ENCODE assay signal across 15 cellular contexts in genomic region chr7:84393776-84394175, GRCh38.
"Had no signal": no experiment of that assay in that cellular context is flagged by ENCODE, and none has a peak within 500 bp of the region (broad histone marks: within the 10 kb centered on the region; RNA-seq: fewer than 3 reads in every experiment).

No MANE protein-coding gene starts in this region.

- ATAC-seq: lower lobe of right lung, T-helper 17 cell had no signal

- H3K4me2 ChIP-seq: neural progenitor cell had no signal

- H3K27ac ChIP-seq: breast epithelium, esophagus muscularis mucosa, lower lobe of right lung, neural progenitor cell, ovary, testis had no signal

- DNase-seq: activated CD4-positive, alpha-beta T cell treated with anti-CD3 and anti-CD28 coated beads, Interleukin-2, amount 50 U/mL, for 1 hour; activated CD4-positive, CD25-positive, alpha-beta regulatory T cell; activated naive CD4-positive, alpha-beta T cell treated with anti-CD3 and anti-CD28 coated beads, Interleukin-2, amount 50 U/mL, for 16 hours; amniotic stem cell; hippocampal formation; lower lobe of right lung; ovary; stimulated activated CD4-positive, alpha-beta T cell treated with anti-CD3 and anti-CD28 coated beads, Interleukin-4, amount 100 ng/mL, for 1 hour; stimulated activated CD8-positive, alpha-beta memory T cell treated with anti-CD3 and anti-CD28 coated beads, Interleukin-4, amount 100 ng/mL, for 48 hours; T-helper 17 cell; testis had no signal

- FAIRE-seq: TTC549 had no signal

- H3K9me3 ChIP-seq: breast epithelium, esophagus muscularis mucosa, lower lobe of right lung, ovary, testis had no signal

- H3K4me3 ChIP-seq: breast epithelium, esophagus muscularis mucosa, lower lobe of right lung, neural progenitor cell, ovary, testis had no signal

- H3K4me1 ChIP-seq: breast epithelium, lower lobe of right lung, neural progenitor cell, testis had no signal
